ENCODE assay signal across 8 cellular contexts in genomic region chr14:33938131-33938949, GRCh38. TPM values are rescaled to one million over a fixed set of nuclear protein-coding genes. Genes with fewer than 3 reads are reported as not detected.
DNase-seq lines count a peak whose midpoint lies in the region; ATAC-seq, FAIRE-seq and TF ChIP-seq lines count a peak whose summit lies in the region.

No MANE protein-coding gene starts in this region.

- H3K9me3 ChIP-seq in K562 (replicated peaks; ENCODE audit: control insufficient read depth, insufficient read depth, low read depth, low read length) (no peaks in the 10 kb centered on the region), tibial artery (no peaks in the 10 kb centered on the region), Karpas-422 (ENCODE audit: low read length) (no peaks in the 10 kb centered on the region)

- H3K9me2 ChIP-seq in Karpas-422 (replicated peaks; ENCODE audit: insufficient read depth, low read length) = no peaks in the 10 kb centered on the region

- no peak for TF ChIP-seq RAD21 in K562 (CRISPR knock-in tag; conservative IDR thresholded peaks at IDR 0.05 in 1 of 2, IDR thresholded peaks at IDR 0.05 in 1 of 2)

- ATAC-seq in GM18868 (IDR thresholded peaks at IDR 0.05; ENCODE audit: unreplicated experiment) (peak; percentile 72), K562 (peak; percentile 84), GM21423 (IDR thresholded peaks at IDR 0.05; ENCODE audit: unreplicated experiment) (no peak)

- H3K36me3 ChIP-seq in K562 (ENCODE audit: control insufficient read depth, insufficient read depth, low read length) (peaks cover 8% of the 10 kb centered on the region; the same call in 2 of the 3 replicates), tibial artery (no peaks in the 10 kb centered on the region), Karpas-422 (ENCODE audit: insufficient read depth, low read length) (no peaks in the 10 kb centered on the region)

- H3K4me3 ChIP-seq in K562 (peak overlapping the region; percentile 15), tibial artery (peak overlapping the region; percentile 29 to 30), Karpas-422 (ENCODE audit: low read length) (no peak overlapping the region)

- no peaks in the 10 kb centered on the region for H3K27me3 ChIP-seq in K562 (ENCODE audit: control insufficient read depth in 2 of 2, insufficient read depth in 2 of 2, low read length in 2 of 2)
- no peaks in the 10 kb centered on the region for H3K27me3 ChIP-seq in layer of hippocampus (ENCODE audit: control insufficient read depth, insufficient read depth, low read length)
- no peaks in the 10 kb centered on the region for H3K27me3 ChIP-seq in tibial artery
- H3K27me3 ChIP-seq in Karpas-422 (ENCODE audit: low read length) = no peaks in the 10 kb centered on the region

- no peak for TF ChIP-seq CTCF in K562 (IDR thresholded peaks at IDR 0.05 in 2 of 3, conservative IDR thresholded peaks at IDR 0.05 in 1 of 3; ENCODE audit: insufficient read depth in 2 of 3, low read depth in 1 of 3, low read length in 3 of 3)
- no peak for TF ChIP-seq CTCF in tibial artery (IDR thresholded peaks at IDR 0.05)

- POLR2A ChIA-PET in K562 (lab: Yijun Ruan, JAX) = interaction anchor here (0.6 to 1.3 kb wide), 4 partner anchors 12 to 160 kb away, joined by 3 read pairs; partner anchors contain the start of gene EGLN3

- BruUV-seq in K562 (replicated peaks; lab: Mats Ljungman, UMichigan) = no TSS peak

- peak; percentile 72 for FAIRE-seq in K562 (lab: Jason Lieb, UNC)

- H3K9me1 ChIP-seq in K562 (ENCODE audit: control insufficient read depth, insufficient read depth, low read length) = no peaks in the 10 kb centered on the region

- peak overlapping the region; percentile 74 for H3K27ac ChIP-seq in K562 (ENCODE audit: extremely low read depth, low read depth, low read length)
- H3K27ac ChIP-seq in layer of hippocampus (ENCODE audit: low read depth, low read length) = peak overlapping the region; percentile 23
- H3K27ac ChIP-seq in tibial artery = peak overlapping the region; percentile 76 to 80
- H3K27ac ChIP-seq in Karpas-422 (ENCODE audit: low read length) = no peak overlapping the region

- TF ChIP-seq POLR2A in K562 (conservative IDR thresholded peaks at IDR 0.05) = no peak

- H3K79me2 ChIP-seq in K562 (ENCODE audit: control insufficient read depth, insufficient read depth, low read length) (peaks cover 97% of the 10 kb centered on the region), Karpas-422 (ENCODE audit: low read length) (no peaks in the 10 kb centered on the region)

- CTCF ChIA-PET in K562 (lab: Yijun Ruan, JAX; ENCODE audit: low intra/inter-chr PET ratio) = interaction anchor here (0.6 kb wide), 1 partner anchor 160 kb away, joined by 4 read pairs; no protein-coding TSS in a partner anchor

- H2AFZ ChIP-seq in K562 (ENCODE audit: low read depth, low read length) = peak overlapping the region; percentile 66
- H2AFZ ChIP-seq in Karpas-422 (ENCODE audit: low read length) = no peak overlapping the region

- 16% methylated on average over 19 of the region's 20 CpGs for WGBS in K562 (ENCODE audit: insufficient coverage, low coverage, missing lambda C conversion rate)

- no peaks in the 10 kb centered on the region for H4K20me1 ChIP-seq in K562 (replicated peaks; ENCODE audit: control insufficient read depth, insufficient read depth, low read length)
- no peaks in the 10 kb centered on the region for H4K20me1 ChIP-seq in Karpas-422 (ENCODE audit: insufficient read depth, low read depth, low read length)

- peaks cover 16 to 61% of the 10 kb centered on the region in 2 experiments; a peak in 4 of 5 replicates for H3K4me1 ChIP-seq in K562 (replicated peaks in 1 of 2; ENCODE audit: control insufficient read depth in 2 of 2, insufficient read depth in 2 of 2, low read length in 2 of 2)
- peaks cover 0 to 58% (median 16%) of the 10 kb centered on the region in 4 donors for H3K4me1 ChIP-seq in tibial artery
- peaks cover 2% of the 10 kb centered on the region; the same call in 1 of the 2 replicates for H3K4me1 ChIP-seq in Karpas-422 (ENCODE audit: low read length)

- in situ Hi-C loops in K562 (cut with MboI) = no loop called here

- peak overlapping the region; percentile 60 to 83 for H3K9ac ChIP-seq in K562 (ENCODE audit: insufficient read depth in 1 of 2, low read depth in 2 of 2, low read length in 2 of 2)
- no peak overlapping the region for H3K9ac ChIP-seq in Karpas-422 (ENCODE audit: low read length)

- TF ChIP-seq EP300 in K562 (IDR thresholded peaks at IDR 0.05; ENCODE audit: low read length) = no peak

- DNase-seq in NCI-H2081 treated with DMSO at 0.1 percent for 48 hours (lab: John Stamatoyannopoulos, UW) (peak; percentile 2), K562 (ENCODE audit: extremely low read depth in 1 of 4, low spot score in 3 of 4) (peak; percentile 54 to 85 (median 63)), tibial artery (peak; percentile 60 to 93), Karpas-422 (no peak)
- no peak for DNase-seq in stimulated activated CD4-positive, alpha-beta T cell treated with anti-CD3 and anti-CD28 coated beads, Interleukin-2, amount 100 ng/mL, for 48 hours

- intact Hi-C loops in K562 (cut with micrococcal nuclease) (no loop called here), tibial artery (cut with DNase I; ENCODE audit: low total_unique reads) (no loop called here)

- H3K4me2 ChIP-seq in K562 (ENCODE audit: insufficient read depth, low read length) (peak overlapping the region; percentile 78), Karpas-422 (ENCODE audit: low read depth, low read length, poor library complexity, severe bottlenecking) (no peak overlapping the region)

TF ChIP-seq in K562, 482 proteins besides CTCF, POLR2A, EP300 and RAD21 (continues in another document):
- no peak for TF ChIP-seq CBFB (CRISPR knock-in tag; IDR thresholded peaks at IDR 0.05)
- TF ChIP-seq SRSF9 (IDR thresholded peaks at IDR 0.05; ENCODE audit: borderline replicate concordance, low read depth, low read length) = no peak
- no peak for TF ChIP-seq PURB (CRISPR knock-in tag; IDR thresholded peaks at IDR 0.05; ENCODE audit: low read depth)
- no peak for TF ChIP-seq SIRT6 (IDR thresholded peaks at IDR 0.05; ENCODE audit: low read depth, low read length)
- peak; percentile 67 for TF ChIP-seq HMGN3 (IDR thresholded peaks at IDR 0.05; ENCODE audit: borderline replicate concordance, extremely low read depth, insufficient read length, low read depth, low read length)
- TF ChIP-seq PBX2 (CRISPR knock-in tag; IDR thresholded peaks at IDR 0.05; ENCODE audit: low read depth) = peak; percentile 81
- peak; percentile 89 for TF ChIP-seq PBX2 (tag; conservative IDR thresholded peaks at IDR 0.05; ENCODE audit: low read depth)
- no peak for TF ChIP-seq FUS (optimal IDR thresholded peaks at IDR 0.05; ENCODE audit: low read depth, low read length)
- no peak for TF ChIP-seq RFX7 (CRISPR knock-in tag; IDR thresholded peaks at IDR 0.05)
- no peak for TF ChIP-seq SLC30A9 (CRISPR knock-in tag; IDR thresholded peaks at IDR 0.05)
- no peak for TF ChIP-seq ATF1 (CRISPR knock-in tag; IDR thresholded peaks at IDR 0.05)
- peak; percentile 47 for TF ChIP-seq ATF1 (tag; IDR thresholded peaks at IDR 0.05)
- TF ChIP-seq DPF2 (IDR thresholded peaks at IDR 0.05) = no peak

RNA-seq across cellular contexts. Expression of gene EGLN3, which starts 12.5 kb away (rescaled TPM):
- total RNA-seq in K562 (2011; cell fraction: chromatin; rRNA removed; ENCODE audit: low replicate concordance) = 57.3 and 84.8 TPM in 2 replicates
- 43.2 and 49.0 TPM in 2 replicates for total RNA-seq in K562 (2011; cell fraction: nucleolus; rRNA removed)
- total RNA-seq in K562 (2011; cell fraction: nucleoplasm; rRNA removed) = 64.0 and 78.9 TPM in 2 replicates
- total RNA-seq in K562 (2014; rRNA removed) (5.8 and 9.4 TPM in 2 replicates), K562 (2014; rRNA removed; fragmentation: Illumina TruSeq; extraction: Trizol) (11.0 and 12.7 TPM in 2 replicates), K562 (2015; rRNA removed; fragmentation: Illumina TruSeq; extraction: Trizol) (3.0 and 3.9 TPM in 2 replicates), K562 (2021) (11.5 and 13.0 TPM in 2 replicates)
- polyA plus RNA-seq in K562 (2011; rRNA removed) (49.5 and 87.6 TPM in 2 replicates), K562 (2014; fragmentation: Illumina TruSeq; extraction: Trizol) (11.4 and 15.0 TPM in 2 replicates), K562 (2014; fragmentation: Nextera tagmentation; extraction: Ambion mirVana) (1 to 10 TPM; 2.5 to 3.0 TPM), K562 (2014; rRNA removed) (5.3 and 6.7 TPM in 2 replicates)
- 23.6 and 30.2 TPM in 2 replicates for polyA plus RNA-seq in K562 (2011; cell fraction: cytosol; rRNA removed)
- polyA plus RNA-seq in K562 (2011; cell fraction: nucleus; rRNA removed) = 40.3 and 50.5 TPM in 2 replicates
- 8.2 and 20.2 TPM in 2 replicates for polyA plus RNA-seq in K562 (2012)
- 68.1 and 110 TPM in 2 replicates for polyA minus RNA-seq in K562 (2011; rRNA and poly(A)+ RNA removed)
- 30.3 and 62.4 TPM in 2 replicates for polyA minus RNA-seq in K562 (2011; cell fraction: cytosol; rRNA and poly(A)+ RNA removed)
- 57.8 and 58.2 TPM in 2 replicates for polyA minus RNA-seq in K562 (2011; cell fraction: nucleus; rRNA and poly(A)+ RNA removed)
- 0.22 TPM in 1 of 2 replicates, not detected in the other for total RNA-seq in Karpas-422 (2014; rRNA removed; shearing (Covaris generic); ENCODE audit: low replicate concordance)

Comparison
In these comparisons a context has a peak if more than half of its experiments do, and no peak if none do; other contexts are left out.
1. DNase-seq: peak in NCI-H2081 treated with DMSO at 0.1 percent for 48 hours (single experiment), K562 (4 of 4) and tibial artery (2 of 2); none in stimulated activated CD4-positive, alpha-beta T cell treated with anti-CD3 and anti-CD28 coated beads, Interleukin-2, amount 100 ng/mL, for 48 hours (0 of 2) and Karpas-422 (single experiment).